ENCODE assay signal across 8 cellular contexts in the genomic region with DNA sequence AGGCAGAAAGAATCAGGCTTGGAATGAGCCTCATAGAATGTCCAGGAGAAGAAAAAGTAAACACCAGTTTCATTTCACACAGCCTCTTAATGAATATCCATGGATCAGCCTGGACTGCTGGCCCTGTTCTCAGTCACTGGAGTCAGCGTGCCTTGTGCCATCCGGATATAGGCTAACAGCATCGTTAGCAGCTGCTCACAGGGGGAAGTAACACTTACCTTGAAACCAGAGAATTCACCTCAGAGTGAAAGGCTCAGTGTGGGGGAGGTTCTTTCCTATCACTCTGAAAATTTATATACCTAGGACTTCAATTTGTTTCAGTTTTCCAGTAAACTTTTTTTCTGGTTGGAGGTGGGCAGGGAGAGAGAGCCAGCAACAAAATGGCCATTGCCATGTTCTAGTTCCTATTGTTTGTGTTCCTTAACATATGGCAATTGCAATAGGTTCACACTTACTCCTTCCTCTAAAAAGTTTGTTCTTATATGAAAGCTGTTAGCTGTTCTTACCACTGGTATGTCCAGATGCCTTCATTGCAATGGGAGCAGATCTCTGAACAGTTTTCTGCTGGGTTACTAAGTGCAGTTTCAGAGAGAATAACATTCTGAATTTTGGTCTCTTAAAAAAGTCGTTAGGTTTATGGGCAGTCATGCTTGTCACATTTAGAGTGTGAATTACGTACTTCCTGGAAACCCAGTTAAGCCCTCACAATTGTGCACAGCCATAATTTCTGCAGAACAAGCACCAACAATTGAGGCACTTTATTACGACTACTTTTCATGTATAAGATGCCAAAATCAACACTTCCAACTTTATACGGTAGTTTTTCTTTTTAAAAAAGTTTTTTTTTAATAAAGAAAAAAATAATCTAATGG.
DNase-seq lines count a peak whose midpoint lies in the region; ATAC-seq and TF ChIP-seq lines count a peak whose summit lies in the region.

No MANE protein-coding gene starts in this region.

- no peak overlapping the region for H3K27ac ChIP-seq in Karpas-422 (ENCODE audit: low read length)

- H3K79me2 ChIP-seq in Karpas-422 (ENCODE audit: low read length): no peaks in the 10 kb centered on the region

- DNase-seq in NCI-H1105 (lab: John Stamatoyannopoulos, UW): peak; percentile 25
- peak; percentile 27 for DNase-seq in iPS-NIHi11 (ENCODE audit: low spot score)
- no peak for DNase-seq in retina
- no peak for DNase-seq in Karpas-422
- no peak for DNase-seq in posterior vena cava (ENCODE audit: low spot score)
- DNase-seq in stimulated activated CD4-positive, alpha-beta T cell treated with anti-CD3 and anti-CD28 coated beads, Interleukin-4, amount 100 ng/mL, for 1 hour: no peak

- H2AFZ ChIP-seq in Karpas-422 (ENCODE audit: low read length): no peak overlapping the region

- no peaks in the 10 kb centered on the region for H3K27me3 ChIP-seq in Karpas-422 (ENCODE audit: low read length)

- intact Hi-C loops in posterior vena cava (cut with DNase I): no loop called here

- H3K36me3 ChIP-seq in Karpas-422 (ENCODE audit: insufficient read depth, low read length): no peaks in the 10 kb centered on the region

- TF ChIP-seq POLR2A in GM18505 (IDR thresholded peaks at IDR 0.05; ENCODE audit: borderline replicate concordance, extremely low read depth, insufficient read depth, insufficient read length): no peak

- H3K4me2 ChIP-seq in Karpas-422 (ENCODE audit: low read depth, low read length, poor library complexity, severe bottlenecking): no peak overlapping the region

- ATAC-seq in GM18505 (IDR thresholded peaks at IDR 0.05; ENCODE audit: unreplicated experiment) (peak; percentile 87), GM21717 (IDR thresholded peaks at IDR 0.05; ENCODE audit: unreplicated experiment) (peak; percentile 87)

- H3K9me2 ChIP-seq in Karpas-422 (replicated peaks; ENCODE audit: insufficient read depth, low read length): no peaks in the 10 kb centered on the region

- H3K4me3 ChIP-seq in Karpas-422 (ENCODE audit: low read length): no peak overlapping the region

- no peaks in the 10 kb centered on the region for H4K20me1 ChIP-seq in Karpas-422 (ENCODE audit: insufficient read depth, low read depth, low read length)

- H3K4me1 ChIP-seq in Karpas-422 (ENCODE audit: low read length): 0 out of 2 replicates have a peak, but pooled peaks cover 3% of the 10 kb centered on the region

- no peaks in the 10 kb centered on the region for H3K9me3 ChIP-seq in Karpas-422 (ENCODE audit: low read length)

- no peak overlapping the region for H3K9ac ChIP-seq in Karpas-422 (ENCODE audit: low read length)

Comparison
In these comparisons a context has a peak if more than half of its experiments do, and no peak if none do; other contexts are left out.
1. DNase-seq: peak in NCI-H1105 (single experiment) and iPS-NIHi11 (single experiment); none in retina (single experiment), Karpas-422 (single experiment), posterior vena cava (single experiment) and stimulated activated CD4-positive, alpha-beta T cell treated with anti-CD3 and anti-CD28 coated beads, Interleukin-4, amount 100 ng/mL, for 1 hour (single experiment).